Comparison of ENCODE assay signal across 1 cellular context in genomic region chr7:128455556-128456254, GRCh38.
A peak's percentile ranks its signal among the peaks of the same experiment; 100 is the strongest.
TF ChIP-seq lines count a peak whose summit lies in the region.

HILPDA (plus strand) TSS chr7:128455878; CDS start chr7:128457269, 1,391 bp downstream.

TF ChIP-seq in A549, 52 proteins besides CTCF, POLR2A, EP300 and RAD21 (continued from another document):
- TF ChIP-seq MAZ (IDR thresholded peaks at IDR 0.05; ENCODE audit: borderline replicate concordance, low read depth, low read length) (no peak), CHD4 (IDR thresholded peaks at IDR 0.05; ENCODE audit: borderline replicate concordance) (no peak), ZFP36 (IDR thresholded peaks at IDR 0.05; ENCODE audit: borderline replicate concordance, partially characterized antibody) (no peak), ESRRA (IDR thresholded peaks at IDR 0.05; ENCODE audit: borderline replicate concordance, low read length) (no peak), NPAS2 (CRISPR knock-in tag; IDR thresholded peaks at IDR 0.05; ENCODE audit: borderline replicate concordance) (no peak), MAX (IDR thresholded peaks at IDR 0.05) (peak; percentile 86), EHMT2 (IDR thresholded peaks at IDR 0.05; ENCODE audit: low read depth) (no peak), HDAC2 (IDR thresholded peaks at IDR 0.05) (no peak), REST (IDR thresholded peaks at IDR 0.05) (no peak), POLR2AphosphoS2 (conservative IDR thresholded peaks at IDR 0.05; ENCODE audit: low read length) (no peak), HEYL (CRISPR knock-in tag; IDR thresholded peaks at IDR 0.05) (no peak), FOXS1 (CRISPR knock-in tag; IDR thresholded peaks at IDR 0.05) (no peak), RFX5 (IDR thresholded peaks at IDR 0.05) (no peak), JUNB (IDR thresholded peaks at IDR 0.05) (no peak), USF2 (IDR thresholded peaks at IDR 0.05) (no peak), SMC3 (IDR thresholded peaks at IDR 0.05) (0 out of 3 replicates have a peak, but pooled peaks have one; percentile 12), CEBPB (IDR thresholded peaks at IDR 0.05) (no peak), MYC (IDR thresholded peaks at IDR 0.05; ENCODE audit: borderline replicate concordance, low read length) (peak; percentile 69; the same call in 1 of the 2 replicates), NFE2L2 (conservative IDR thresholded peaks at IDR 0.05; ENCODE audit: low read length) (no peak), HOXB13 (CRISPR knock-in tag; IDR thresholded peaks at IDR 0.05; ENCODE audit: low read depth) (no peak), TP53 (CRISPR knock-in tag; IDR thresholded peaks at IDR 0.05) (no peak), RCOR1 (IDR thresholded peaks at IDR 0.05; ENCODE audit: low read depth, low read length) (no peak)
